20 cellular contexts compared by ENCODE assay signal in genomic region chr12:66388512-66388911, GRCh38.
DNase-seq lines count a peak whose midpoint lies in the region; ATAC-seq and TF ChIP-seq lines count a peak whose summit lies in the region.
"Had no signal": no experiment of that assay in that cellular context is flagged by ENCODE, and none has a peak within 500 bp of the region (broad histone marks: within the 10 kb centered on the region; RNA-seq: fewer than 3 reads in every experiment).

No MANE protein-coding gene starts in this region.

- H3K9me2 ChIP-seq in Karpas-422 (replicated peaks; ENCODE audit: insufficient read depth, low read length) = no peaks in the 10 kb centered on the region

- TF ChIP-seq CTCF in endodermal cell (conservative IDR thresholded peaks at IDR 0.05) = peak; percentile 21

- H3K9me3 Mint-ChIP-seq in endodermal cell = no peaks in the 10 kb centered on the region
- H3K9me3 Mint-ChIP-seq: central memory CD8-positive, alpha-beta T cell; GM23338 had no signal

- H3K27me3 Mint-ChIP-seq in endodermal cell (ENCODE audit: insufficient read depth) = no peaks in the 10 kb centered on the region
- H3K27me3 Mint-ChIP-seq: central memory CD8-positive, alpha-beta T cell had no signal

- no peaks in the 10 kb centered on the region for H3K4me1 Mint-ChIP-seq in endodermal cell
- H3K4me1 Mint-ChIP-seq: GM23338 had no signal

- H3K4me1 ChIP-seq in endodermal cell (ENCODE audit: control insufficient read depth, insufficient read depth, low read length) (no peaks in the 10 kb centered on the region), Karpas-422 (ENCODE audit: low read length) (no peaks in the 10 kb centered on the region)
- H3K4me1 ChIP-seq: ascending aorta had no signal

- H4K20me1 ChIP-seq in Karpas-422 (ENCODE audit: insufficient read depth, low read depth, low read length) = no peaks in the 10 kb centered on the region

- ATAC-seq in HG02798 (IDR thresholded peaks at IDR 0.05; ENCODE audit: poor library complexity, unreplicated experiment) = no peak
- ATAC-seq: GM23338, T-cell had no signal

- H3K79me2 ChIP-seq in Karpas-422 (ENCODE audit: low read length) = no peaks in the 10 kb centered on the region

- H3K27me3 ChIP-seq in endodermal cell (ENCODE audit: control insufficient read depth, insufficient read depth, low read length, poor library complexity, severe bottlenecking) (no peaks in the 10 kb centered on the region), Karpas-422 (ENCODE audit: low read length) (no peaks in the 10 kb centered on the region)
- H3K27me3 ChIP-seq: ascending aorta had no signal

- no peaks in the 10 kb centered on the region for H3K9me3 ChIP-seq in endodermal cell (ENCODE audit: control insufficient read depth, low read length)
- H3K9me3 ChIP-seq in Karpas-422 (ENCODE audit: low read length) = no peaks in the 10 kb centered on the region
- H3K9me3 ChIP-seq: ascending aorta had no signal

- H3K4me3 Mint-ChIP-seq in endodermal cell = no peak overlapping the region
- H3K4me3 Mint-ChIP-seq: activated naive CD4-positive, alpha-beta T cell treated with anti-CD3 and anti-CD28 coated beads, Interleukin-2, amount 50 U/mL, for 24 hours; CD4-positive, alpha-beta T cell; central memory CD8-positive, alpha-beta T cell; GM23338; T-cell had no signal

- H3K27ac ChIP-seq in endodermal cell (ENCODE audit: low read depth, low read length) (no peak overlapping the region), Karpas-422 (ENCODE audit: low read length) (no peak overlapping the region)
- H3K27ac ChIP-seq: ascending aorta, epithelial cell of prostate had no signal

- H2AFZ ChIP-seq in Karpas-422 (ENCODE audit: low read length) = no peak overlapping the region; the same call in 1 of the 2 replicates
- H2AFZ ChIP-seq: GM23338 had no signal

- H3K9ac ChIP-seq in endodermal cell (ENCODE audit: extremely low read depth, low read length, poor library complexity, severe bottlenecking) = no peak overlapping the region
- H3K9ac ChIP-seq in Karpas-422 (ENCODE audit: low read length) = no peak overlapping the region

- H3K27ac Mint-ChIP-seq in endodermal cell = no peak overlapping the region
- H3K27ac Mint-ChIP-seq: activated naive CD4-positive, alpha-beta T cell treated with anti-CD3 and anti-CD28 coated beads, Interleukin-2, amount 50 U/mL, for 24 hours; CD4-positive, alpha-beta T cell; GM23338; T-cell had no signal

- H3K4me2 ChIP-seq in Karpas-422 (ENCODE audit: low read depth, low read length, poor library complexity, severe bottlenecking) = no peak overlapping the region
- H3K4me2 ChIP-seq: GM23338 had no signal

- peaks cover 21% of the 10 kb centered on the region for H3K36me3 Mint-ChIP-seq in endodermal cell (ENCODE audit: low read depth)

- WGBS in endodermal cell (ENCODE audit: insufficient coverage in 1 of 2, insufficient read length in 1 of 2), 2 experiments = 73 to 87% methylated on average over 2 of the region's 2 CpGs

- no peaks in the 10 kb centered on the region for H3K36me3 ChIP-seq in endodermal cell (ENCODE audit: control insufficient read depth, insufficient read depth, low read length)
- H3K36me3 ChIP-seq in Karpas-422 (ENCODE audit: insufficient read depth, low read length) = no peaks in the 10 kb centered on the region
- H3K36me3 ChIP-seq: ascending aorta had no signal

- DNase-seq in GF-D8 (lab: John Stamatoyannopoulos, UW) (peak; percentile 70), NOMO-1 treated with DMSO at 0.1 percent for 48 hours (lab: John Stamatoyannopoulos, UW; ENCODE audit: unreplicated experiment) (peak; percentile 86), endodermal cell (no peak), pons (ENCODE audit: low spot score) (peak; percentile 52), Karpas-422 (no peak)
- DNase-seq in activated CD4-positive, alpha-beta T cell treated with anti-CD3 and anti-CD28 coated beads, Interleukin-2, amount 50 U/mL, for 48 hours = no peak
- DNase-seq: CD4-positive, alpha-beta T cell; mammary epithelial cell; NCI-H1417 treated with DMSO at 0.1 percent for 48 hours; NCI-H524 treated with DMSO at 0.1 percent for 48 hours; occipital lobe; retina; stimulated activated CD4-positive, alpha-beta T cell treated with anti-CD3 and anti-CD28 coated beads, Interleukin-12 subunit alpha, Interleukin-12 subunit beta, amount 100 ng/mL, for 4 hours; T-cell had no signal

- H3K4me3 ChIP-seq in endodermal cell (ENCODE audit: low read length) (no peak overlapping the region), Karpas-422 (ENCODE audit: low read length) (no peak overlapping the region)
- H3K4me3 ChIP-seq: ascending aorta, GM23338 had no signal

Comparison
In these comparisons a context has a peak if more than half of its experiments do, and no peak if none do; other contexts are left out.
1. DNase-seq: peak in GF-D8 (single experiment), NOMO-1 treated with DMSO at 0.1 percent for 48 hours (single experiment) and pons (single experiment); none in endodermal cell (single experiment), activated CD4-positive, alpha-beta T cell treated with anti-CD3 and anti-CD28 coated beads, Interleukin-2, amount 50 U/mL, for 48 hours (0 of 2) and Karpas-422 (single experiment).